In genomic region chr4:148445071-148445902, GRCh38 we compare ENCODE assay signal across 9 cellular contexts. TPM values are rescaled to one million over a fixed set of nuclear protein-coding genes. Genes with fewer than 3 reads are reported as not detected.
DNase-seq lines count a peak whose midpoint lies in the region; ATAC-seq and TF ChIP-seq lines count a peak whose summit lies in the region.
"Had no signal": no experiment of that assay in that cellular context is flagged by ENCODE, and none has a peak within 500 bp of the region (broad histone marks: within the 10 kb centered on the region; RNA-seq: fewer than 3 reads in every experiment).

No MANE protein-coding gene starts in this region.

- peaks cover 20% of the 10 kb centered on the region for H3K27me3 ChIP-seq in MM.1S (replicated peaks; ENCODE audit: insufficient read depth, low read length)

- peak; percentile 55 for DNase-seq in MM.1S
- peak; percentile 66 to 75 for DNase-seq in activated T-cell treated with anti-CD3 and anti-CD28 coated beads, Interleukin-2, amount 50 U/mL, for 72 hours
- no peak for DNase-seq in fibroblast of mammary gland (ENCODE audit: low read depth)
- DNase-seq in stimulated activated naive CD8-positive, alpha-beta T cell treated with anti-CD3 and anti-CD28 coated beads, Interleukin-15, Interleukin-2, amounts not matched to agents 100 U/mL and 50 U/mL, for 24 hours = peak; percentile 69
- DNase-seq in HuH-7.5 (ENCODE audit: low spot score) = no peak

- H3K4me3 Mint-ChIP-seq in activated T-cell treated with anti-CD3 and anti-CD28 coated beads, Interleukin-2, amount 50 U/mL, for 72 hours = peak overlapping the region; percentile 80 to 85
- peak overlapping the region; percentile 84 to 88 (median 87) for H3K4me3 Mint-ChIP-seq in nephron

- H3K9me3 Mint-ChIP-seq in activated T-cell treated with anti-CD3 and anti-CD28 coated beads, Interleukin-2, amount 50 U/mL, for 72 hours = no peaks in the 10 kb centered on the region
- no peaks in the 10 kb centered on the region for H3K9me3 Mint-ChIP-seq in nephron

- no peaks in the 10 kb centered on the region for H3K9me3 ChIP-seq in MM.1S (replicated peaks; ENCODE audit: insufficient read depth, low read length)

- H3K36me3 Mint-ChIP-seq in activated T-cell treated with anti-CD3 and anti-CD28 coated beads, Interleukin-2, amount 50 U/mL, for 72 hours (ENCODE audit: insufficient read depth in 2 of 2) = peaks cover 1 to 5% of the 10 kb centered on the region in 2 donors
- no peaks in the 10 kb centered on the region for H3K36me3 Mint-ChIP-seq in nephron (ENCODE audit: low read depth)

- 0 out of 2 replicates have a peak, but pooled peaks cover 8% of the 10 kb centered on the region for H3F3A ChIP-seq in MM.1S (ENCODE audit: insufficient read depth, low read length)

- H3K79me2 ChIP-seq in MM.1S (ENCODE audit: low read length) = no peaks in the 10 kb centered on the region

- peaks cover 27% of the 10 kb centered on the region for H3K27me3 Mint-ChIP-seq in activated T-cell treated with anti-CD3 and anti-CD28 coated beads, Interleukin-2, amount 50 U/mL, for 72 hours (ENCODE audit: low read depth)
- H3K27me3 Mint-ChIP-seq in nephron (ENCODE audit: low read depth) = peaks cover 61% of the 10 kb centered on the region

- no peaks in the 10 kb centered on the region for H3K4me1 ChIP-seq in MM.1S (ENCODE audit: low read length)

- no peak overlapping the region for H3K27ac ChIP-seq in MM.1S (ENCODE audit: low read length)
- H3K27ac ChIP-seq: epithelial cell of prostate had no signal

- H3K36me3 ChIP-seq in MM.1S (replicated peaks; ENCODE audit: insufficient read depth, low read length) = no peaks in the 10 kb centered on the region

- H3K4me2 ChIP-seq in MM.1S (ENCODE audit: low read depth, low read length) = peak overlapping the region; percentile 97

- H3K9ac ChIP-seq in MM.1S (ENCODE audit: low read length) = peak overlapping the region; percentile 22; the same call in 1 of the 2 replicates

- peak overlapping the region; percentile 82 for H2AFZ ChIP-seq in MM.1S (ENCODE audit: low read length)

- peaks cover 27% of the 10 kb centered on the region for H3K4me1 Mint-ChIP-seq in activated T-cell treated with anti-CD3 and anti-CD28 coated beads, Interleukin-2, amount 50 U/mL, for 72 hours (ENCODE audit: low read depth)
- peaks cover 37% of the 10 kb centered on the region for H3K4me1 Mint-ChIP-seq in nephron

- H3K4me3 ChIP-seq in MM.1S (ENCODE audit: low read length) (peak overlapping the region; percentile 91), fibroblast of mammary gland (ENCODE audit: control insufficient read depth, low read depth, low read length) (peak overlapping the region; percentile 42)

- no peaks in the 10 kb centered on the region for H3K9me2 ChIP-seq in MM.1S (replicated peaks; ENCODE audit: insufficient read depth, low read length)

- ATAC-seq in GM18502 (IDR thresholded peaks at IDR 0.05; ENCODE audit: poor library complexity, unreplicated experiment) (peak; percentile 15), GM21737 (IDR thresholded peaks at IDR 0.05; ENCODE audit: unreplicated experiment) (no peak)
- ATAC-seq in activated T-cell treated with anti-CD3 and anti-CD28 coated beads, Interleukin-2, amount 50 U/mL, for 72 hours (replicated peaks in 1 of 2) = peak; percentile 12 to 16
- no peak for ATAC-seq in stimulated activated naive CD8-positive, alpha-beta T cell treated with anti-CD3 and anti-CD28 coated beads, Interleukin-15, Interleukin-2, amounts not matched to agents 100 U/mL and 50 U/mL, for 24 hours

- H4K20me1 ChIP-seq in MM.1S (ENCODE audit: insufficient read depth, low read length) = no peaks in the 10 kb centered on the region

- H3K27ac Mint-ChIP-seq in activated T-cell treated with anti-CD3 and anti-CD28 coated beads, Interleukin-2, amount 50 U/mL, for 72 hours = no peak overlapping the region
- no peak overlapping the region for H3K27ac Mint-ChIP-seq in nephron

- TF ChIP-seq CTCF in MM.1S (IDR thresholded peaks at IDR 0.05; ENCODE audit: low read length) (no peak), fibroblast of mammary gland (conservative IDR thresholded peaks at IDR 0.05; ENCODE audit: control insufficient read depth, insufficient read depth, low read depth, low read length) (no peak), nephron (IDR thresholded peaks at IDR 0.05; ENCODE audit: unreplicated experiment in 3 of 3) (no peak)

RNA-seq across cellular contexts. Expression of gene NR3C2, which starts 3.1 kb away (rescaled TPM):
- 1 to 10 TPM; 6.2 to 8.0 TPM for total RNA-seq in activated T-cell treated with anti-CD3 and anti-CD28 coated beads, Interleukin-2, amount 50 U/mL, for 72 hours

Comparison
In these comparisons a context has a peak if more than half of its experiments do, and no peak if none do; other contexts are left out.
1. ATAC-seq: peak in GM18502 (single experiment) and activated T-cell treated with anti-CD3 and anti-CD28 coated beads, Interleukin-2, amount 50 U/mL, for 72 hours (2 of 2); none in stimulated activated naive CD8-positive, alpha-beta T cell treated with anti-CD3 and anti-CD28 coated beads, Interleukin-15, Interleukin-2, amounts not matched to agents 100 U/mL and 50 U/mL, for 24 hours (single experiment) and GM21737 (single experiment).
2. DNase-seq: peak in MM.1S (single experiment), activated T-cell treated with anti-CD3 and anti-CD28 coated beads, Interleukin-2, amount 50 U/mL, for 72 hours (2 of 2) and stimulated activated naive CD8-positive, alpha-beta T cell treated with anti-CD3 and anti-CD28 coated beads, Interleukin-15, Interleukin-2, amounts not matched to agents 100 U/mL and 50 U/mL, for 24 hours (single experiment); none in fibroblast of mammary gland (single experiment) and HuH-7.5 (single experiment).